In genomic region chr5:134227259-134227658, GRCh38 we compare ENCODE assay signal across 8 cellular contexts. TPM values are rescaled to one million over a fixed set of nuclear protein-coding genes. Genes with fewer than 3 reads are reported as not detected.
DNase-seq lines count a peak whose midpoint lies in the region; ATAC-seq and TF ChIP-seq lines count a peak whose summit lies in the region.

No MANE protein-coding gene starts in this region.

- H3K36me3 Mint-ChIP-seq in WTC11 = peaks cover 16% of the 10 kb centered on the region

- H3K4me3 Mint-ChIP-seq in WTC11 = peak overlapping the region; percentile 87

- CTCF ChIA-PET in WTC11 (lab: Charles Lee) = interaction anchor here (0.7 to 3.3 kb wide), 4 partner anchors 18 to 360 kb away, joined by 3 to 27 read pairs (median 4); no protein-coding TSS in a partner anchor

- H3K27ac Mint-ChIP-seq in WTC11 = peak overlapping the region; percentile 98

- POLR2A ChIA-PET in WTC11 (lab: Charles Lee) = interaction anchor here (0.9 to 2.7 kb wide), 8 partner anchors 11 to 145 kb away, joined by 3 to 26 read pairs (median 6); partner anchors contain the start of genes SKP1 and UBE2B

- H3K27ac ChIP-seq in neutrophil = no peak overlapping the region

- H3K4me1 Mint-ChIP-seq in WTC11 = peaks cover 33% of the 10 kb centered on the region

- peak overlapping the region; percentile 96 for H3K4me3 ChIP-seq in BE2C (ENCODE audit: low read depth, low read length)
- peak overlapping the region; percentile 68 for H3K4me3 ChIP-seq in Jurkat, Clone E6-1 (ENCODE audit: low read length)
- H3K4me3 ChIP-seq in fibroblast of mammary gland (ENCODE audit: control insufficient read depth, low read depth, low read length) = no peak overlapping the region
- H3K4me3 ChIP-seq in neutrophil (ENCODE audit: low read depth in 1 of 2, low read length in 1 of 2) = peak overlapping the region; percentile 89 to 95

- H3K36me3 ChIP-seq in BE2C (peaks cover 7% of the 10 kb centered on the region), neutrophil (no peaks in the 10 kb centered on the region)

- TF ChIP-seq CTCF in BE2C (IDR thresholded peaks at IDR 0.05; ENCODE audit: low read depth, low read length) (peak; percentile 33), WTC11 (IDR thresholded peaks at IDR 0.05) (no peak), fibroblast of mammary gland (conservative IDR thresholded peaks at IDR 0.05; ENCODE audit: control insufficient read depth, insufficient read depth, low read depth, low read length) (no peak), neutrophil (IDR thresholded peaks at IDR 0.05) (no peak)

- H3K27me3 ChIP-seq in BE2C (no peaks in the 10 kb centered on the region), neutrophil (no peaks in the 10 kb centered on the region)

- no peaks in the 10 kb centered on the region for H3K27me3 Mint-ChIP-seq in WTC11 (ENCODE audit: low read depth)

- no peaks in the 10 kb centered on the region for H3K9me3 Mint-ChIP-seq in WTC11

- H3K9me3 ChIP-seq in BE2C (no peaks in the 10 kb centered on the region), neutrophil (no peaks in the 10 kb centered on the region)

- H3K4me1 ChIP-seq in BE2C = peaks cover 8% of the 10 kb centered on the region
- H3K4me1 ChIP-seq in neutrophil (ENCODE audit: control insufficient read depth in 1 of 2, insufficient read depth in 1 of 2, low read depth in 1 of 2, low read length in 1 of 2) = peaks cover 38 to 39% of the 10 kb centered on the region in 2 experiments

- peak; percentile 58 for ATAC-seq in WTC11
- ATAC-seq in HG03469 (IDR thresholded peaks at IDR 0.05; ENCODE audit: unreplicated experiment) = no peak

- DNase-seq in BE2C (peak; percentile 54), WTC11 (ENCODE audit: low spot score) (peak; percentile 53), fibroblast of mammary gland (ENCODE audit: low read depth) (peak; percentile 40), T-helper 9 cell (no peak)
- DNase-seq in Jurkat, Clone E6-1 (ENCODE audit: low read depth, low spot score) = no peak
- no peak for DNase-seq in effector CD8-positive, alpha-beta T cell (lab: John Stamatoyannopoulos, UW)

TF ChIP-seq in WTC11, 78 proteins besides CTCF, POLR2A, EP300 and RAD21:
- TF ChIP-seq USF1 (CRISPR knock-in tag; IDR thresholded peaks at IDR 0.05) (no peak), GABPB1 (CRISPR knock-in tag; IDR thresholded peaks at IDR 0.05) (no peak), MYBL2 (CRISPR knock-in tag; IDR thresholded peaks at IDR 0.05) (no peak), E2F1 (CRISPR knock-in tag; IDR thresholded peaks at IDR 0.05) (no peak), CREM (CRISPR knock-in tag; IDR thresholded peaks at IDR 0.05) (no peak), NR3C1 (CRISPR knock-in tag; conservative IDR thresholded peaks at IDR 0.05; ENCODE audit: low read depth) (no peak), OVOL2 (CRISPR knock-in tag; IDR thresholded peaks at IDR 0.05; ENCODE audit: borderline replicate concordance) (no peak), E2F4 (CRISPR knock-in tag; IDR thresholded peaks at IDR 0.05; ENCODE audit: borderline replicate concordance, low read depth) (no peak), TCF7 (CRISPR knock-in tag; IDR thresholded peaks at IDR 0.05; ENCODE audit: low read depth) (no peak), AFF4 (CRISPR knock-in tag; IDR thresholded peaks at IDR 0.05; ENCODE audit: borderline replicate concordance) (no peak), ZNF121 (CRISPR knock-in tag; IDR thresholded peaks at IDR 0.05) (no peak), ZNF281 (CRISPR knock-in tag; IDR thresholded peaks at IDR 0.05) (no peak)

RNA-seq across cellular contexts. Expression of gene PPP2CA, which starts 1.4 kb away (rescaled TPM):
- polyA plus RNA-seq in BE2C (2012; ENCODE audit: insufficient read depth, insufficient read length, low read depth) = 306 TPM
- 263 TPM for polyA plus RNA-seq in Jurkat, Clone E6-1 (2012; ENCODE audit: insufficient read depth, insufficient read length)
- 178 to 186 TPM (median 178 TPM) in 3 replicates for total RNA-seq in WTC11 (2021)

RNA-seq across cellular contexts. Expression of gene SKP1, which starts 50.5 kb away (rescaled TPM):
- polyA plus RNA-seq in BE2C (2012; ENCODE audit: insufficient read depth, insufficient read length, low read depth) = 482 TPM
- polyA plus RNA-seq in Jurkat, Clone E6-1 (2012; ENCODE audit: insufficient read depth, insufficient read length) = 733 TPM
- 280 to 303 TPM (median 285 TPM) in 3 replicates for total RNA-seq in WTC11 (2021)

Comparison
In these comparisons a context has a peak if more than half of its experiments do, and no peak if none do; other contexts are left out.
1. DNase-seq: peak in BE2C (single experiment), WTC11 (single experiment) and fibroblast of mammary gland (single experiment); none in Jurkat, Clone E6-1 (single experiment), T-helper 9 cell (single experiment) and effector CD8-positive, alpha-beta T cell (single experiment).